13 cellular contexts compared by ENCODE assay signal in genomic region chr22:27207907-27208306, GRCh38.
DNase-seq lines count a peak whose midpoint lies in the region; ATAC-seq and TF ChIP-seq lines count a peak whose summit lies in the region.
"Had no signal": no experiment of that assay in that cellular context is flagged by ENCODE, and none has a peak within 500 bp of the region (broad histone marks: within the 10 kb centered on the region; RNA-seq: fewer than 3 reads in every experiment).

No MANE protein-coding gene starts in this region.

- H3K27me3 ChIP-seq in SK-N-SH (ENCODE audit: insufficient read depth) (no peaks in the 10 kb centered on the region), foreskin keratinocyte (no peaks in the 10 kb centered on the region), tibial artery (no peaks in the 10 kb centered on the region)

- no peaks in the 10 kb centered on the region for H3K36me3 ChIP-seq in SK-N-SH (replicated peaks in 1 of 2; ENCODE audit: control insufficient read depth in 1 of 2, insufficient read depth in 2 of 2, low read length in 1 of 2)
- H3K36me3 ChIP-seq in tibial artery: no peaks in the 10 kb centered on the region

- H3F3A ChIP-seq in SK-N-SH (replicated peaks; ENCODE audit: insufficient read depth): peaks cover 4% of the 10 kb centered on the region

- H3K4me3 ChIP-seq in SK-N-SH (ENCODE audit: low read depth in 2 of 2, low read length in 1 of 2) (no peak overlapping the region), tibial artery (no peak overlapping the region)

- no peaks in the 10 kb centered on the region for H4K20me1 ChIP-seq in SK-N-SH (ENCODE audit: insufficient read depth)

- H3K4me1 ChIP-seq in SK-N-SH (ENCODE audit: control insufficient read depth in 1 of 2, insufficient read depth in 2 of 2, low read depth in 1 of 2, low read length in 1 of 2): peaks cover 6 to 12% of the 10 kb centered on the region in 2 experiments
- peaks cover 37% of the 10 kb centered on the region for H3K4me1 ChIP-seq in foreskin keratinocyte
- H3K4me1 ChIP-seq in tibial artery: peaks cover under 1 to 49% (median 13%) of the 10 kb centered on the region in 4 donors

- intact Hi-C loops in tibial artery (cut with DNase I; ENCODE audit: low total_unique reads): no loop called here

- 46% methylated on average over 3 of the region's 4 CpGs for WGBS in SK-N-SH (ENCODE audit: low lambda C conversion rate)

- H3K27ac ChIP-seq in SK-N-SH (ENCODE audit: low read depth in 2 of 2, low read length in 1 of 2) (no peak overlapping the region; a peak in 1 of 4 replicates), foreskin keratinocyte (no peak overlapping the region), tibial artery (no peak overlapping the region)

- no peak for TF ChIP-seq RAD21 in SK-N-SH (IDR thresholded peaks at IDR 0.05; ENCODE audit: low read length)

- H3K9me3 ChIP-seq in SK-N-SH (no peaks in the 10 kb centered on the region), tibial artery (no peaks in the 10 kb centered on the region)

- DNase-seq in SK-N-SH (no peak), SW480 (ENCODE audit: low spot score) (peak; percentile 9), foreskin keratinocyte (peak; percentile 58 to 81), tibial artery (peak; percentile 42 to 81), ecto neural progenitor cell (ENCODE audit: low spot score) (no peak)
- DNase-seq: activated CD4-positive, alpha-beta T cell treated with anti-CD3 and anti-CD28 coated beads, Interleukin-2, amount 50 U/mL, for 48 hours; activated gamma-delta T cell treated with Interleukin-2 at 50 U/mL for 16 hours; erythroblast; Karpas-422; stimulated activated CD8-positive, alpha-beta memory T cell treated with anti-CD3 and anti-CD28 coated beads, Interleukin-4, amount 100 ng/mL, for 48 hours had no signal

- no peak overlapping the region for H3K4me2 ChIP-seq in SK-N-SH

- TF ChIP-seq CTCF in SK-N-SH (IDR thresholded peaks at IDR 0.05): no peak
- TF ChIP-seq CTCF in foreskin keratinocyte (conservative IDR thresholded peaks at IDR 0.05): no peak
- no peak for TF ChIP-seq CTCF in tibial artery (IDR thresholded peaks at IDR 0.05)

- TF ChIP-seq EP300 in SK-N-SH (IDR thresholded peaks at IDR 0.05; ENCODE audit: borderline replicate concordance in 1 of 2, low read depth in 1 of 2, low read length in 1 of 2): no peak

- CTCF ChIA-PET in SK-N-SH (lab: Yijun Ruan, JAX): no interaction called here

- POLR2A ChIA-PET in SK-N-SH (lab: Yijun Ruan, JAX): no interaction called here

- ATAC-seq in SK-N-SH treated with all-trans-retinoic acid at 6 μM for 48 hours: no peak
- ATAC-seq in foreskin keratinocyte: peak; percentile 75
- ATAC-seq in GM21825 (IDR thresholded peaks at IDR 0.05; ENCODE audit: unreplicated experiment): no peak
- ATAC-seq in GM18907 (IDR thresholded peaks at IDR 0.05; ENCODE audit: unreplicated experiment): no peak

- H3K9ac ChIP-seq in SK-N-SH: no peak overlapping the region

- no peak overlapping the region for H2AFZ ChIP-seq in SK-N-SH (ENCODE audit: low read depth)

- no peaks in the 10 kb centered on the region for H3K79me2 ChIP-seq in SK-N-SH (ENCODE audit: insufficient read depth)

- no peaks in the 10 kb centered on the region for H3K9me2 ChIP-seq in SK-N-SH

TF ChIP-seq in SK-N-SH treated with all-trans-retinoic acid at 6 μM for 48 hours, 23 proteins besides CTCF, POLR2A, EP300 and RAD21:
- TF ChIP-seq ISL1 (CRISPR knock-in tag; IDR thresholded peaks at IDR 0.05) (peak; percentile 40), CREB5 (CRISPR knock-in tag; IDR thresholded peaks at IDR 0.05; ENCODE audit: low read depth) (no peak)

TF ChIP-seq in SK-N-SH, 30 proteins besides CTCF, POLR2A, EP300 and RAD21:
- no peak for TF ChIP-seq RXRA (IDR thresholded peaks at IDR 0.05; ENCODE audit: borderline replicate concordance, low read depth)
- no peak for TF ChIP-seq GABPA (IDR thresholded peaks at IDR 0.05; ENCODE audit: low read depth)
- TF ChIP-seq RCOR1 (IDR thresholded peaks at IDR 0.05; ENCODE audit: low read length): no peak
- TF ChIP-seq GATA2 (CRISPR knock-in tag; IDR thresholded peaks at IDR 0.05): no peak
- no peak for TF ChIP-seq PBX3 (IDR thresholded peaks at IDR 0.05)
- no peak for TF ChIP-seq FOSL2 (IDR thresholded peaks at IDR 0.05; ENCODE audit: borderline replicate concordance, low read depth)
- no peak for TF ChIP-seq REST (IDR thresholded peaks at IDR 0.05; ENCODE audit: low read depth, low read length)
- no peak for TF ChIP-seq EZH2phosphoT487 (IDR thresholded peaks at IDR 0.05; ENCODE audit: borderline replicate concordance, low read depth)
- TF ChIP-seq FOXM1 (IDR thresholded peaks at IDR 0.05; ENCODE audit: low read depth): no peak
- TF ChIP-seq FOXJ3 (CRISPR knock-in tag; IDR thresholded peaks at IDR 0.05): no peak
- TF ChIP-seq POLR2AphosphoS5 (IDR thresholded peaks at IDR 0.05; ENCODE audit: low read depth, low read length): no peak
- no peak for TF ChIP-seq ELF1 (IDR thresholded peaks at IDR 0.05)
- TF ChIP-seq NFIC (IDR thresholded peaks at IDR 0.05; ENCODE audit: borderline replicate concordance): no peak
- TF ChIP-seq TCF12 (IDR thresholded peaks at IDR 0.05): no peak
- TF ChIP-seq USF1 (IDR thresholded peaks at IDR 0.05; ENCODE audit: borderline replicate concordance, low read depth): no peak
- no peak for TF ChIP-seq ZBTB33 (IDR thresholded peaks at IDR 0.05; ENCODE audit: borderline replicate concordance, low read depth)

Comparison
In these comparisons a context has a peak if more than half of its experiments do, and no peak if none do; other contexts are left out.
1. DNase-seq: peak in SW480 (single experiment), foreskin keratinocyte (2 of 2) and tibial artery (2 of 2); none in SK-N-SH (single experiment) and ecto neural progenitor cell (single experiment).